Comparison of ENCODE assay signal across 18 cellular contexts in genomic region chr6:78952362-78952761, GRCh38.
DNase-seq lines count a peak whose midpoint lies in the region; ATAC-seq and TF ChIP-seq lines count a peak whose summit lies in the region.
"Had no signal": no experiment of that assay in that cellular context is flagged by ENCODE, and none has a peak within 500 bp of the region (broad histone marks: within the 10 kb centered on the region; RNA-seq: fewer than 3 reads in every experiment).

No MANE protein-coding gene starts in this region.

- WGBS in SK-N-SH (ENCODE audit: low lambda C conversion rate) = 100% methylated on average over 1 of the region's 1 CpG

- H3K9me3 ChIP-seq in Panc1 (ENCODE audit: control insufficient read depth, insufficient read depth, low read depth, low read length) (peaks cover 11% of the 10 kb centered on the region; the same call in 1 of the 2 replicates), SK-N-SH (0 out of 2 replicates have a peak, but pooled peaks cover 7% of the 10 kb centered on the region)

- H3K9me2 ChIP-seq in SK-N-SH = no peaks in the 10 kb centered on the region

- H3K9me3 Mint-ChIP-seq in activated naive CD8-positive, alpha-beta T cell (ENCODE audit: low read depth) = peaks cover 12% of the 10 kb centered on the region
- peaks cover 22% of the 10 kb centered on the region for H3K9me3 Mint-ChIP-seq in activated naive CD8-positive, alpha-beta T cell treated with anti-CD3 and anti-CD28 coated beads for 36 hours
- H3K9me3 Mint-ChIP-seq in endothelial cell (ENCODE audit: unreplicated experiment) (peaks cover 14% of the 10 kb centered on the region), progenitor cell of endocrine pancreas (ENCODE audit: low read depth) (peaks cover 40% of the 10 kb centered on the region)
- H3K9me3 Mint-ChIP-seq in natural killer cell treated with Interleukin-12 subunit alpha and Interleukin-12 subunit beta and Interleukin-15 and Interleukin-18, amount 100 ng/mL, for 72 hours = peaks cover 3% of the 10 kb centered on the region

- intact Hi-C loops in Panc1 (cut with micrococcal nuclease; ENCODE audit: unreplicated experiment) = no loop called here
- intact Hi-C loops in head of caudate nucleus (cut with DNase I) = no loop called here

- peak overlapping the region; percentile 0 for H3K27ac Mint-ChIP-seq in activated naive CD8-positive, alpha-beta T cell
- no peak overlapping the region for H3K27ac Mint-ChIP-seq in activated naive CD8-positive, alpha-beta T cell treated with anti-CD3 and anti-CD28 coated beads for 36 hours
- H3K27ac Mint-ChIP-seq in endothelial cell (ENCODE audit: unreplicated experiment) (no peak overlapping the region), progenitor cell of endocrine pancreas (peak overlapping the region; percentile 57)
- peak overlapping the region in 1 of 2 donors; percentile 29 for H3K27ac Mint-ChIP-seq in natural killer cell treated with Interleukin-12 subunit alpha and Interleukin-12 subunit beta and Interleukin-15 and Interleukin-18, amount 100 ng/mL, for 72 hours

- H3K4me3 ChIP-seq in Panc1 (ENCODE audit: low read depth in 2 of 2, low read length in 2 of 2) (no peak overlapping the region), SK-N-SH (ENCODE audit: low read depth in 2 of 2, low read length in 1 of 2) (no peak overlapping the region)
- H3K4me3 ChIP-seq: GM12878, GM23248 had no signal

- H3K4me1 Mint-ChIP-seq in activated naive CD8-positive, alpha-beta T cell (ENCODE audit: low read depth) = no peaks in the 10 kb centered on the region
- no peaks in the 10 kb centered on the region for H3K4me1 Mint-ChIP-seq in activated naive CD8-positive, alpha-beta T cell treated with anti-CD3 and anti-CD28 coated beads for 36 hours
- H3K4me1 Mint-ChIP-seq in endothelial cell (ENCODE audit: unreplicated experiment) = no peaks in the 10 kb centered on the region
- H3K4me1 Mint-ChIP-seq in progenitor cell of endocrine pancreas (ENCODE audit: low read depth) = no peaks in the 10 kb centered on the region
- H3K4me1 Mint-ChIP-seq in natural killer cell treated with Interleukin-12 subunit alpha and Interleukin-12 subunit beta and Interleukin-15 and Interleukin-18, amount 100 ng/mL, for 72 hours (ENCODE audit: low read depth in 2 of 2) = peaks cover 5 to 8% of the 10 kb centered on the region in 2 donors

- CTCF ChIA-PET in Panc1 (lab: Charles Lee) = interaction anchor here (0.6 kb wide), 1 partner anchor 916 kb away, joined by 7 read pairs; no protein-coding TSS in a partner anchor
- CTCF ChIA-PET in SK-N-SH (lab: Yijun Ruan, JAX) = interaction anchor here (0.7 kb wide), 1 partner anchor 14 kb away, joined by 3 read pairs; no protein-coding TSS in a partner anchor

- in situ Hi-C loops in Panc1 (cut with HindIII; ENCODE audit: low pct_unique_long_range_greater_than_20kb, low sequenced_read_pairs) = no loop called here

- no peak for DNase-seq in activated naive CD8-positive, alpha-beta T cell treated with anti-CD3 and anti-CD28 coated beads for 36 hours
- DNase-seq in Panc1 (ENCODE audit: low read depth, low spot score) (no peak), endothelial cell (ENCODE audit: low spot score) (no peak), progenitor cell of endocrine pancreas (ENCODE audit: low spot score, unreplicated experiment) (no peak), SK-N-SH (no peak), head of caudate nucleus (no peak)
- no peak for DNase-seq in natural killer cell treated with Interleukin-12 subunit alpha and Interleukin-12 subunit beta and Interleukin-15 and Interleukin-18, amount 100 ng/mL, for 72 hours (ENCODE audit: low spot score)
- DNase-seq: C1 segment of cervical spinal cord; Caco-2; CD4-positive, alpha-beta memory T cell; DMS79; EL; GDM1; GM23248; H7; HCEC 1CT had no signal

- no peaks in the 10 kb centered on the region for H3K27me3 ChIP-seq in Panc1 (ENCODE audit: control insufficient read depth, insufficient read depth, low read length)
- H3K27me3 ChIP-seq in SK-N-SH (ENCODE audit: insufficient read depth) = no peaks in the 10 kb centered on the region

- H2AFZ ChIP-seq in SK-N-SH (ENCODE audit: low read depth) = no peak overlapping the region
- H2AFZ ChIP-seq: GM23248 had no signal

- H3K4me1 ChIP-seq in Panc1 (ENCODE audit: control insufficient read depth, insufficient read depth, low read length) (no peaks in the 10 kb centered on the region), SK-N-SH (ENCODE audit: control insufficient read depth in 1 of 2, insufficient read depth in 2 of 2, low read depth in 1 of 2, low read length in 1 of 2) (no peaks in the 10 kb centered on the region)
- H3K4me1 ChIP-seq: Caco-2 had no signal

- no peak for TF ChIP-seq RAD21 in SK-N-SH (IDR thresholded peaks at IDR 0.05; ENCODE audit: low read length)

- peaks cover 5% of the 10 kb centered on the region for H3F3A ChIP-seq in SK-N-SH (replicated peaks; ENCODE audit: insufficient read depth)

- ATAC-seq in Panc1 = no peak
- ATAC-seq in natural killer cell treated with Interleukin-12 subunit alpha and Interleukin-12 subunit beta and Interleukin-15 and Interleukin-18, amount 100 ng/mL, for 72 hours = no peak
- ATAC-seq: GM12878 had no signal

- H3K36me3 ChIP-seq in Panc1 (ENCODE audit: control insufficient read depth, insufficient read depth, low read length) = peaks cover 35% of the 10 kb centered on the region
- peaks cover 69 to 94% of the 10 kb centered on the region in 2 experiments for H3K36me3 ChIP-seq in SK-N-SH (replicated peaks in 1 of 2; ENCODE audit: control insufficient read depth in 1 of 2, insufficient read depth in 2 of 2, low read length in 1 of 2)

- H3K27ac ChIP-seq in Panc1 (ENCODE audit: low read length) (no peak overlapping the region), SK-N-SH (ENCODE audit: low read depth in 2 of 2, low read length in 1 of 2) (no peak overlapping the region)
- H3K27ac ChIP-seq: GM23248 had no signal

- H4K20me1 ChIP-seq in SK-N-SH (ENCODE audit: insufficient read depth) = no peaks in the 10 kb centered on the region

- no peak overlapping the region for H3K9ac ChIP-seq in SK-N-SH
- H3K9ac ChIP-seq: GM23248 had no signal

- H3K4me2 ChIP-seq in SK-N-SH = no peak overlapping the region

- BruUV-seq in Panc1 (replicated peaks; lab: Mats Ljungman, UMichigan) = TSS peak; percentile 10

- H3K27me3 Mint-ChIP-seq in activated naive CD8-positive, alpha-beta T cell = no peaks in the 10 kb centered on the region
- H3K27me3 Mint-ChIP-seq in activated naive CD8-positive, alpha-beta T cell treated with anti-CD3 and anti-CD28 coated beads for 36 hours = no peaks in the 10 kb centered on the region
- H3K27me3 Mint-ChIP-seq in endothelial cell (ENCODE audit: unreplicated experiment) (no peaks in the 10 kb centered on the region), progenitor cell of endocrine pancreas (no peaks in the 10 kb centered on the region)
- H3K27me3 Mint-ChIP-seq in natural killer cell treated with Interleukin-12 subunit alpha and Interleukin-12 subunit beta and Interleukin-15 and Interleukin-18, amount 100 ng/mL, for 72 hours = no peaks in the 10 kb centered on the region
- H3K27me3 Mint-ChIP-seq: CD4-positive, alpha-beta memory T cell had no signal

- H3K4me3 Mint-ChIP-seq in activated naive CD8-positive, alpha-beta T cell = no peak overlapping the region
- H3K4me3 Mint-ChIP-seq in activated naive CD8-positive, alpha-beta T cell treated with anti-CD3 and anti-CD28 coated beads for 36 hours = no peak overlapping the region
- H3K4me3 Mint-ChIP-seq in endothelial cell (ENCODE audit: unreplicated experiment) (peak overlapping the region; percentile 49), progenitor cell of endocrine pancreas (ENCODE audit: low read depth) (no peak overlapping the region)
- no peak overlapping the region for H3K4me3 Mint-ChIP-seq in natural killer cell treated with Interleukin-12 subunit alpha and Interleukin-12 subunit beta and Interleukin-15 and Interleukin-18, amount 100 ng/mL, for 72 hours

- no peak for TF ChIP-seq CTCF in Panc1 (IDR thresholded peaks at IDR 0.05)
- TF ChIP-seq CTCF in endothelial cell (IDR thresholded peaks at IDR 0.05; ENCODE audit: unreplicated experiment) = no peak
- TF ChIP-seq CTCF in progenitor cell of endocrine pancreas (IDR thresholded peaks at IDR 0.05; ENCODE audit: unreplicated experiment) = no peak
- TF ChIP-seq CTCF in SK-N-SH (IDR thresholded peaks at IDR 0.05) = no peak

- H3K36me3 Mint-ChIP-seq in activated naive CD8-positive, alpha-beta T cell = peaks cover 57% of the 10 kb centered on the region
- peaks cover 72% of the 10 kb centered on the region for H3K36me3 Mint-ChIP-seq in activated naive CD8-positive, alpha-beta T cell treated with anti-CD3 and anti-CD28 coated beads for 36 hours
- peaks cover 74% of the 10 kb centered on the region for H3K36me3 Mint-ChIP-seq in endothelial cell (ENCODE audit: low read depth, unreplicated experiment)
- H3K36me3 Mint-ChIP-seq in progenitor cell of endocrine pancreas (ENCODE audit: insufficient read depth) = peaks cover 81% of the 10 kb centered on the region
- peaks cover 61% of the 10 kb centered on the region for H3K36me3 Mint-ChIP-seq in natural killer cell treated with Interleukin-12 subunit alpha and Interleukin-12 subunit beta and Interleukin-15 and Interleukin-18, amount 100 ng/mL, for 72 hours

- H3K79me2 ChIP-seq in SK-N-SH (ENCODE audit: insufficient read depth) = no peaks in the 10 kb centered on the region

- POLR2A ChIA-PET in Panc1 (lab: Charles Lee) = interaction anchor here (0.7 kb wide), 1 partner anchor 120 kb away, joined by 4 read pairs; no protein-coding TSS in a partner anchor
- POLR2A ChIA-PET in SK-N-SH (lab: Yijun Ruan, JAX) = no interaction called here

- TF ChIP-seq EP300 in SK-N-SH (IDR thresholded peaks at IDR 0.05; ENCODE audit: borderline replicate concordance in 1 of 2, low read depth in 1 of 2, low read length in 1 of 2) = no peak

TF ChIP-seq in SK-N-SH, 30 proteins besides CTCF, POLR2A, EP300 and RAD21 (continues in another document):
- no peak for TF ChIP-seq RXRA (IDR thresholded peaks at IDR 0.05; ENCODE audit: borderline replicate concordance, low read depth)
- no peak for TF ChIP-seq GATA2 (CRISPR knock-in tag; IDR thresholded peaks at IDR 0.05)

Comparison
In these comparisons a context has a peak if more than half of its experiments do, and no peak if none do; other contexts are left out.
1. H3K27ac Mint-ChIP-seq: peak in activated naive CD8-positive, alpha-beta T cell (single experiment) and progenitor cell of endocrine pancreas (single experiment); none in activated naive CD8-positive, alpha-beta T cell treated with anti-CD3 and anti-CD28 coated beads for 36 hours (single experiment) and endothelial cell (single experiment).